Comparison of ENCODE assay signal across 23 cellular contexts in genomic region chr3:46585799-46586693, GRCh38. TPM values are rescaled to one million over a fixed set of nuclear protein-coding genes. Genes with fewer than 3 reads are reported as not detected.
A peak's percentile ranks its signal among the peaks of the same experiment; 100 is the strongest.
DNase-seq lines count a peak whose midpoint lies in the region; ATAC-seq, FAIRE-seq and TF ChIP-seq lines count a peak whose summit lies in the region.
"Had no signal": no experiment of that assay in that cellular context is flagged by ENCODE, and none has a peak within 500 bp of the region (broad histone marks: within the 10 kb centered on the region; RNA-seq: fewer than 3 reads in every experiment).

No MANE protein-coding gene starts in this region.

- TF ChIP-seq EP300 in K562 (IDR thresholded peaks at IDR 0.05; ENCODE audit: low read length) (peak; percentile 64; the same call in 1 of the 2 replicates), stomach (IDR thresholded peaks at IDR 0.05) (no peak)

- no peak overlapping the region for H3T11ph ChIP-seq in H9 (ENCODE audit: low read length)

- H4K8ac ChIP-seq in H9 (replicated peaks; ENCODE audit: insufficient read length, low read depth, low read length), result no peak overlapping the region

- H3K18ac ChIP-seq in H9 (ENCODE audit: insufficient read length, low read depth, low read length), result no peak overlapping the region

- H4K91ac ChIP-seq in H9 (ENCODE audit: insufficient read length, low read depth, low read length), result no peak overlapping the region

- no peak overlapping the region for H2BK15ac ChIP-seq in H9 (ENCODE audit: low read depth, low read length)

- H3K56ac ChIP-seq in H9 (ENCODE audit: insufficient read length, low read depth, low read length), result no peak overlapping the region

- H3K9me3 Mint-ChIP-seq in H9, result peaks cover 49 to 51% of the 10 kb centered on the region in 2 experiments
- H3K9me3 Mint-ChIP-seq: dendritic cell treated with granulocyte-macrophage colony-stimulating factor and Interleukin-4, amounts not matched to agents 40 ng/mL and 50 ng/mL, for 4 days; HFFc6 had no signal

- BruUV-seq in K562 (replicated peaks; lab: Mats Ljungman, UMichigan), result no TSS peak

- H3K79me2 ChIP-seq in H9 (ENCODE audit: insufficient read depth, low read length), result no peaks in the 10 kb centered on the region
- no peaks in the 10 kb centered on the region for H3K79me2 ChIP-seq in K562 (ENCODE audit: control insufficient read depth, insufficient read depth, low read length)

- H2AFZ ChIP-seq in H9 (ENCODE audit: low read length), result no peak overlapping the region
- no peak overlapping the region for H2AFZ ChIP-seq in K562 (ENCODE audit: low read depth, low read length)

- TF ChIP-seq CTCF in H9 (conservative IDR thresholded peaks at IDR 0.05) (no peak), K562 (IDR thresholded peaks at IDR 0.05 in 2 of 3, conservative IDR thresholded peaks at IDR 0.05 in 1 of 3; ENCODE audit: insufficient read depth in 2 of 3, low read depth in 1 of 3, low read length in 3 of 3) (no peak), stomach (IDR thresholded peaks at IDR 0.05) (no peak)

- no peaks in the 10 kb centered on the region for H3K9me3 ChIP-seq in H9 (ENCODE audit: control insufficient read depth, low read depth, low read length)
- no peaks in the 10 kb centered on the region; the same call in 1 of the 2 replicates for H3K9me3 ChIP-seq in K562 (replicated peaks; ENCODE audit: control insufficient read depth, insufficient read depth, low read depth, low read length)
- no peaks in the 10 kb centered on the region for H3K9me3 ChIP-seq in stomach
- H3K9me3 ChIP-seq: heart left ventricle, MG63 had no signal

- no peaks in the 10 kb centered on the region for H3K9me1 ChIP-seq in K562 (ENCODE audit: control insufficient read depth, insufficient read depth, low read length)

- CTCF ChIA-PET in K562 (lab: Yijun Ruan, JAX; ENCODE audit: low intra/inter-chr PET ratio), result no interaction called here

- no peak overlapping the region for H3K14ac ChIP-seq in H9 (ENCODE audit: insufficient read depth, low read length)

- intact Hi-C loops in K562 (cut with micrococcal nuclease) (no loop called here), stomach (cut with DNase I; ENCODE audit: low total_unique reads) (no loop called here), cardiac septum (cut with DNase I) (no loop called here)

- ATAC-seq in K562 (peak; percentile 36; the same call in 2 of the 3 replicates), left lobe of liver (peak; percentile 77), GM21619 (IDR thresholded peaks at IDR 0.05; ENCODE audit: unreplicated experiment) (no peak)
- ATAC-seq: heart left ventricle had no signal

- H3K23me2 ChIP-seq in H9 (ENCODE audit: insufficient read length, low read depth, low read length, poor library complexity, severe bottlenecking), result no peaks in the 10 kb centered on the region

- no peak overlapping the region for H3K23ac ChIP-seq in H9 (ENCODE audit: insufficient read length, low read depth, low read length)

- H3K27me3 ChIP-seq in H9 (ENCODE audit: insufficient read depth, low read length) (no peaks in the 10 kb centered on the region), K562 (ENCODE audit: control insufficient read depth in 2 of 2, insufficient read depth in 2 of 2, low read length in 2 of 2) (peaks cover 10 to 21% of the 10 kb centered on the region in 2 experiments), stomach (no peaks in the 10 kb centered on the region)
- H3K27me3 ChIP-seq: brain microvascular endothelial cell, heart left ventricle, MG63 had no signal

- no peak overlapping the region for H2BK12ac ChIP-seq in H9 (ENCODE audit: insufficient read length, low read depth, low read length)

- TF ChIP-seq POLR2A in K562 (conservative IDR thresholded peaks at IDR 0.05), result no peak
- TF ChIP-seq POLR2A in stomach (IDR thresholded peaks at IDR 0.05), result no peak

- H3K79me1 ChIP-seq in H9 (ENCODE audit: insufficient read depth, low read depth, low read length, poor library complexity, severe bottlenecking), result no peaks in the 10 kb centered on the region

- H3K4me1 Mint-ChIP-seq in H9, result peaks cover 22 to 35% of the 10 kb centered on the region in 2 experiments

- peak overlapping the region in 1 of 3 experiments; percentile 13; a peak in 1 of 7 replicates for H3K27ac Mint-ChIP-seq in H9
- H3K27ac Mint-ChIP-seq: dendritic cell treated with granulocyte-macrophage colony-stimulating factor and Interleukin-4, amounts not matched to agents 40 ng/mL and 50 ng/mL, for 4 days; HFFc6 had no signal

- H3K27me3 Mint-ChIP-seq in H9 (ENCODE audit: low read depth), result peaks cover 18% of the 10 kb centered on the region

- H2BK20ac ChIP-seq in H9 (ENCODE audit: low read depth, low read length, poor library complexity, severe bottlenecking), result no peak overlapping the region

- WGBS in H9 (ENCODE audit: extremely low coverage, insufficient read length, low lambda C conversion rate), result no CpG with 5 or more reads among the region's 5 CpGs
- WGBS in K562 (ENCODE audit: insufficient coverage, low coverage, missing lambda C conversion rate), result 5% methylated on average over 5 of the region's 5 CpGs
- 42 to 61% (median 53%) methylated on average over 5 of the region's 5 CpGs for WGBS in stomach, 5 donors

- no peak overlapping the region for H3K4ac ChIP-seq in H9 (ENCODE audit: low read depth, low read length)

- H3K27ac ChIP-seq in H9 (ENCODE audit: insufficient read length, low read depth, low read length) (peak overlapping the region; percentile 43), K562 (ENCODE audit: extremely low read depth, low read depth, low read length) (no peak overlapping the region), stomach (peak overlapping the region; percentile 49 to 62 (median 60))
- H3K27ac ChIP-seq: brain microvascular endothelial cell, heart left ventricle, skin epidermis, WERI-Rb-1 had no signal

- no peak overlapping the region for H2BK5ac ChIP-seq in H9 (ENCODE audit: insufficient read length, low read length)

- no peak overlapping the region for H2BK120ac ChIP-seq in H9 (ENCODE audit: low read depth, low read length, poor library complexity, severe bottlenecking)

- TF ChIP-seq RAD21 in K562 (CRISPR knock-in tag; conservative IDR thresholded peaks at IDR 0.05 in 1 of 2, IDR thresholded peaks at IDR 0.05 in 1 of 2), result no peak

- no peak overlapping the region for H3K4me2 ChIP-seq in H9 (ENCODE audit: insufficient read depth, insufficient read length, low read length)
- H3K4me2 ChIP-seq in K562 (ENCODE audit: insufficient read depth, low read length), result no peak overlapping the region

- H3K9ac ChIP-seq in H9 (ENCODE audit: extremely low read depth, insufficient read length, low read length) (no peak overlapping the region), K562 (ENCODE audit: insufficient read depth in 1 of 2, low read depth in 2 of 2, low read length in 2 of 2) (no peak overlapping the region)

- peaks cover 80 to 99% (median 96%) of the 10 kb centered on the region in 3 experiments for H3K36me3 Mint-ChIP-seq in H9 (ENCODE audit: insufficient read depth in 1 of 3, low read depth in 3 of 3)

- FAIRE-seq in K562 (lab: Jason Lieb, UNC), result no peak
- FAIRE-seq: GM18507 had no signal

- no peak overlapping the region for H3K4me3 Mint-ChIP-seq in H9
- H3K4me3 Mint-ChIP-seq: dendritic cell treated with granulocyte-macrophage colony-stimulating factor and Interleukin-4, amounts not matched to agents 40 ng/mL and 50 ng/mL, for 4 days; HFFc6 had no signal

- DNase-seq in H9, result peak; percentile 61
- DNase-seq in K562 (ENCODE audit: extremely low read depth in 1 of 4, low spot score in 3 of 4), result no peak
- DNase-seq in left lobe of liver (ENCODE audit: low spot score), result no peak
- DNase-seq in stomach, result no peak
- DNase-seq in NCI-H1694 (lab: John Stamatoyannopoulos, UW), result no peak
- no peak for DNase-seq in NK-92 (lab: John Stamatoyannopoulos, UW; ENCODE audit: unreplicated experiment)
- DNase-seq in cardiac septum (ENCODE audit: low spot score), result no peak
- DNase-seq: activated CD8-positive, alpha-beta memory T cell treated with anti-CD3 and anti-CD28 coated beads, Interleukin-2, amount 50 U/mL, for 4 hours; activated effector memory CD4-positive, alpha-beta T cell treated with anti-CD3 and anti-CD28 coated beads, Interleukin-2, amount 50 U/mL, for 16 hours; brain microvascular endothelial cell; heart left ventricle; HFFc6; MG63; NCI-H1436 treated with DMSO at 0.1 percent for 48 hours; stimulated activated CD4-positive, alpha-beta T cell treated with anti-CD3 and anti-CD28 coated beads, Interleukin-4, amount 100 ng/mL, for 1 hour; WERI-Rb-1 had no signal

- H3K4me3 ChIP-seq in K562, result no peak overlapping the region
- no peak overlapping the region for H3K4me3 ChIP-seq in stomach
- H3K4me3 ChIP-seq: heart left ventricle, lung, MG63, skin epidermis had no signal

- no peak overlapping the region for H4K5ac ChIP-seq in H9 (ENCODE audit: insufficient read length, low read depth, low read length)

- H4K20me1 ChIP-seq in H9 (ENCODE audit: control insufficient read depth, insufficient read depth, insufficient read length) (no peaks in the 10 kb centered on the region), K562 (replicated peaks; ENCODE audit: control insufficient read depth, insufficient read depth, low read length) (no peaks in the 10 kb centered on the region)

- H2AK5ac ChIP-seq in H9 (ENCODE audit: insufficient read length, low read length), result no peak overlapping the region

- no peaks in the 10 kb centered on the region for H3K36me3 ChIP-seq in K562 (ENCODE audit: control insufficient read depth, insufficient read depth, low read length)
- no peaks in the 10 kb centered on the region for H3K36me3 ChIP-seq in stomach
- H3K36me3 ChIP-seq: brain microvascular endothelial cell, heart left ventricle, MG63, WERI-Rb-1 had no signal

- in situ Hi-C loops in K562 (cut with MboI), result no loop called here

- POLR2A ChIA-PET in K562 (lab: Yijun Ruan, JAX), result interaction anchor here (0.8 to 1.9 kb wide), 4 partner anchors 13 to 113 kb away, joined by 3 to 5 read pairs (median 4); no protein-coding TSS in a partner anchor

- H3K4me1 ChIP-seq in H9 (ENCODE audit: insufficient read depth, low read length), result no peaks in the 10 kb centered on the region
- H3K4me1 ChIP-seq in K562 (replicated peaks in 1 of 2; ENCODE audit: control insufficient read depth in 2 of 2, insufficient read depth in 2 of 2, low read length in 2 of 2), result no peaks in the 10 kb centered on the region; a peak in 1 of 5 replicates
- peaks cover 0 to 12% (median 4%) of the 10 kb centered on the region in 4 donors for H3K4me1 ChIP-seq in stomach
- H3K4me1 ChIP-seq: heart left ventricle had no signal

RNA-seq across cellular contexts. Expression of gene LRRC2, which starts 19.9 kb away (rescaled TPM):
- 2.6 and 3.4 TPM in 2 replicates for total RNA-seq in H9 (2021)
- total RNA-seq in K562 (2011; cell fraction: chromatin; rRNA removed; ENCODE audit: low replicate concordance), result not detected in 2 replicates
- not detected in 2 replicates for total RNA-seq in K562 (2011; cell fraction: nucleolus; rRNA removed)
- total RNA-seq in K562 (2011; cell fraction: nucleoplasm; rRNA removed), result not detected in 2 replicates
- total RNA-seq in K562 (2014; rRNA removed), result not detected in 2 replicates
- total RNA-seq in K562 (2014; rRNA removed; fragmentation: Illumina TruSeq; extraction: Trizol), result not detected in 2 replicates
- total RNA-seq in K562 (2015; rRNA removed; fragmentation: Illumina TruSeq; extraction: Trizol), result 0.04 TPM in 1 of 2 replicates, not detected in the other
- total RNA-seq in K562 (2021), result not detected in 2 replicates
- 0.04 and 0.07 TPM in 2 replicates for polyA plus RNA-seq in K562 (2011; rRNA removed)
- polyA plus RNA-seq in K562 (2011; cell fraction: cytosol; rRNA removed), result not detected in 2 replicates
- polyA plus RNA-seq in K562 (2011; cell fraction: nucleus; rRNA removed), result not detected in 2 replicates
- polyA plus RNA-seq in K562 (2012), result 0.03 and 0.17 TPM in 2 replicates
- 0.01 TPM in 1 of 2 replicates, not detected in the other for polyA plus RNA-seq in K562 (2014; fragmentation: Illumina TruSeq; extraction: Trizol)
- under 1 TPM in 1 of 2 experiments, not detected in 1; 0.04 TPM for polyA plus RNA-seq in K562 (2014; fragmentation: Nextera tagmentation; extraction: Ambion mirVana)
- polyA plus RNA-seq in K562 (2014; rRNA removed), result 0.01 TPM in 1 of 2 replicates, not detected in the other
- polyA minus RNA-seq in K562 (2011; rRNA and poly(A)+ RNA removed), result not detected in 2 replicates
- not detected in 2 replicates for polyA minus RNA-seq in K562 (2011; cell fraction: cytosol; rRNA and poly(A)+ RNA removed)
- not detected in 2 replicates for polyA minus RNA-seq in K562 (2011; cell fraction: nucleus; rRNA and poly(A)+ RNA removed)
- total RNA-seq in left lobe of liver, result 7.4 TPM
- 1 to 10 TPM in 4 of 5 donors, not detected in 1; 1.7 to 4.6 (median 1.8) TPM for total RNA-seq in stomach
- 1 to 10 TPM; 1.0 to 2.1 (median 1.5) TPM for polyA plus RNA-seq in stomach
- total RNA-seq in cardiac septum, result 70.6 TPM
- total RNA-seq: T-helper 2 cell treated with Interferon-gamma antibody and Interleukin-4, amounts not matched to agents 100 ng/mL and 5 ng/mL, for 36 hours had no signal

RNA-seq across cellular contexts. Expression of gene FAM240A, which starts 26.3 kb away (rescaled TPM):
- total RNA-seq in H9 (2021) (0.11 TPM in 1 of 2 replicates, not detected in the other), K562 (2014; rRNA removed) (not detected in 2 replicates), K562 (2014; rRNA removed; fragmentation: Illumina TruSeq; extraction: Trizol) (not detected in 2 replicates), K562 (2015; rRNA removed; fragmentation: Illumina TruSeq; extraction: Trizol) (not detected in 2 replicates), K562 (2021) (not detected in 2 replicates), left lobe of liver (not detected), stomach (not detected), cardiac septum (not detected)
- total RNA-seq in K562 (2011; cell fraction: chromatin; rRNA removed; ENCODE audit: low replicate concordance), result not detected in 2 replicates
- not detected in 2 replicates for total RNA-seq in K562 (2011; cell fraction: nucleolus; rRNA removed)
- not detected in 2 replicates for total RNA-seq in K562 (2011; cell fraction: nucleoplasm; rRNA removed)
- polyA plus RNA-seq in K562 (2011; rRNA removed) (not detected in 2 replicates), K562 (2014; fragmentation: Illumina TruSeq; extraction: Trizol) (not detected in 2 replicates), K562 (2014; fragmentation: Nextera tagmentation; extraction: Ambion mirVana) (not detected), K562 (2014; rRNA removed) (not detected in 2 replicates), stomach (not detected)
- not detected in 2 replicates for polyA plus RNA-seq in K562 (2011; cell fraction: cytosol; rRNA removed)
- not detected in 2 replicates for polyA plus RNA-seq in K562 (2011; cell fraction: nucleus; rRNA removed)
- not detected in 2 replicates for polyA plus RNA-seq in K562 (2012)
- polyA minus RNA-seq in K562 (2011; rRNA and poly(A)+ RNA removed), result not detected in 2 replicates
- polyA minus RNA-seq in K562 (2011; cell fraction: cytosol; rRNA and poly(A)+ RNA removed), result not detected in 2 replicates
- not detected in 2 replicates for polyA minus RNA-seq in K562 (2011; cell fraction: nucleus; rRNA and poly(A)+ RNA removed)
- total RNA-seq: heart left ventricle; HFFc6; lung; T-helper 2 cell treated with Interferon-gamma antibody and Interleukin-4, amounts not matched to agents 100 ng/mL and 5 ng/mL, for 36 hours; urinary bladder had no signal
- polyA plus RNA-seq: heart left ventricle, lung, urinary bladder had no signal
